ENCODE assay signal across 8 cellular contexts in the genomic region with DNA sequence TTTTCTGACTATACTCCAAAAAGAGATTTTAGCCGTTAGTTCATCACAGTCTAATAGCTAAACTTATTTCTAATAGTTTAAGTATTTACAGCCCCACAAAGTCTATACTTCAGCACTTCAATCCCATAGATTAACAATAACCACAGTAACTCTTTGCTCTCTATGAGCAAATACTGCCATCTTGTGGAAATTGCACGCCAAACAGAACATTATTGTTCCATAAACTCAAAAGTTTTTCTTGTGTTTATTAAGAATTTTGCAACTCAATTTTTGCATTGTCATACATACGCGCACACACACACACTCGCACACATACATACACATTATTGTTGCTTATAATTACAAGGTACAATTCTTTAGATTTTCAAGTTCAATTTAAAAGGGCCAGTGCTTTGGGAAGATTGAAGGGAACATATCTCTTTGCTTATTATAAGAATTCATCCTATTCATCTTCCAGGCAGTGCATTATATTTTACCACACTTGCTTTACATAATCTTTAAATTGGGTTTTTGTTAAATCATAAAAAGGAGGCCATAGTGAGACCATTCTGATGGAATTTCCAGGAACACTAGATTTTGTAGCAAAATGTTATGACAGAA.
DNase-seq lines count a peak whose midpoint lies in the region; ATAC-seq and TF ChIP-seq lines count a peak whose summit lies in the region.

No MANE protein-coding gene starts in this region.

- no peaks in the 10 kb centered on the region for H3F3A ChIP-seq in PC-3 (ENCODE audit: low read length, unreplicated experiment)

- no peak overlapping the region for H2AFZ ChIP-seq in DND-41 (ENCODE audit: low read depth, low read length)
- H2AFZ ChIP-seq in PC-3 (ENCODE audit: low read length) = no peak overlapping the region
- H2AFZ ChIP-seq in osteoblast (ENCODE audit: low read length) = no peak overlapping the region

- no TSS peak for BruUV-seq in PC-3 (replicated peaks; lab: Mats Ljungman, UMichigan)

- no peak overlapping the region for H3K4me2 ChIP-seq in DND-41 (ENCODE audit: insufficient read depth, low read length)
- H3K4me2 ChIP-seq in PC-3 (ENCODE audit: low read length) = no peak overlapping the region
- H3K4me2 ChIP-seq in osteoblast (ENCODE audit: insufficient read depth, low read length) = no peak overlapping the region

- H4K20me1 ChIP-seq in DND-41 (ENCODE audit: insufficient read depth, low read length) = no peaks in the 10 kb centered on the region
- no peaks in the 10 kb centered on the region for H4K20me1 ChIP-seq in PC-3 (ENCODE audit: low read length)
- no peaks in the 10 kb centered on the region for H4K20me1 ChIP-seq in osteoblast (ENCODE audit: insufficient read depth, low read length)

- H3K4me1 ChIP-seq in DND-41 (ENCODE audit: insufficient read depth, low read length) (no peaks in the 10 kb centered on the region), PC-3 (ENCODE audit: insufficient read depth, low read length) (no peaks in the 10 kb centered on the region), osteoblast (ENCODE audit: insufficient read depth, low read length) (no peaks in the 10 kb centered on the region)

- peak; percentile 80 for TF ChIP-seq CTCF in DND-41 (IDR thresholded peaks at IDR 0.05; ENCODE audit: borderline replicate concordance, extremely low read depth, low read length, poor library complexity, severe bottlenecking)
- TF ChIP-seq CTCF in PC-3 (conservative IDR thresholded peaks at IDR 0.05; ENCODE audit: low read depth, low read length) = peak; percentile 77
- TF ChIP-seq CTCF in osteoblast (IDR thresholded peaks at IDR 0.05; ENCODE audit: extremely low read depth, low read depth, low read length) = peak; percentile 65

- H3K9me2 ChIP-seq in PC-3 (replicated peaks; ENCODE audit: low read length) = no peaks in the 10 kb centered on the region

- H3K79me2 ChIP-seq in DND-41 (ENCODE audit: insufficient read depth, low read length) (no peaks in the 10 kb centered on the region), PC-3 (ENCODE audit: low read length) (no peaks in the 10 kb centered on the region), osteoblast (ENCODE audit: insufficient read depth, low read length) (no peaks in the 10 kb centered on the region)

- H3K4me3 ChIP-seq in DND-41 (ENCODE audit: low read depth in 1 of 2, low read length in 2 of 2) = no peak overlapping the region
- H3K4me3 ChIP-seq in PC-3 (ENCODE audit: low read length) = no peak overlapping the region
- no peak overlapping the region for H3K4me3 ChIP-seq in osteoblast (ENCODE audit: insufficient read depth, low read length)

- POLR2A ChIA-PET in PC-3 (lab: Charles Lee; ENCODE audit: unreplicated experiment) = no interaction called here

- ATAC-seq in DND-41 (ENCODE audit: insufficient read depth, low read depth) = peak; percentile 58; the same call in 1 of the 3 replicates
- peak; percentile 68 for ATAC-seq in GM19452 (IDR thresholded peaks at IDR 0.05; ENCODE audit: unreplicated experiment)
- peak; percentile 71 for ATAC-seq in HG03558 (IDR thresholded peaks at IDR 0.05; ENCODE audit: extremely low read depth, unreplicated experiment)
- ATAC-seq in PC-3 = peak; percentile 49; the same call in 1 of the 2 replicates
- ATAC-seq in HG03108 (IDR thresholded peaks at IDR 0.05; ENCODE audit: unreplicated experiment) = no peak
- no peak for ATAC-seq in GM19467 (IDR thresholded peaks at IDR 0.05; ENCODE audit: unreplicated experiment)

- no peak overlapping the region for H3K27ac ChIP-seq in DND-41 (ENCODE audit: low read length)
- no peak overlapping the region for H3K27ac ChIP-seq in PC-3 (ENCODE audit: low read length)
- H3K27ac ChIP-seq in osteoblast (ENCODE audit: low read depth, low read length) = no peak overlapping the region

- H3K9me3 ChIP-seq in DND-41 (ENCODE audit: insufficient read depth, low read length, severe bottlenecking) (no peaks in the 10 kb centered on the region), PC-3 (ENCODE audit: low read length) (no peaks in the 10 kb centered on the region), osteoblast (ENCODE audit: low read depth, low read length) (no peaks in the 10 kb centered on the region)

- H3K36me3 ChIP-seq in DND-41 (ENCODE audit: insufficient read depth, low read length) (no peaks in the 10 kb centered on the region), PC-3 (ENCODE audit: low read depth, low read length) (no peaks in the 10 kb centered on the region; the same call in 1 of the 2 replicates), osteoblast (ENCODE audit: insufficient read depth, low read length) (no peaks in the 10 kb centered on the region)

- intact Hi-C loops in PC-3 (cut with micrococcal nuclease) = loop anchor here (1.0 to 10.0 kb wide), 3 partner anchors 54 to 1460 kb away; partner anchors contain the start of gene GRID2

- DNase-seq in DND-41 = peak; percentile 12
- DNase-seq in PC-3 = peak; percentile 76
- DNase-seq in epidermal melanocyte (ENCODE audit: insufficient read length, low spot score) = peak; percentile 50
- DNase-seq in osteoblast (ENCODE audit: insufficient read length, low spot score, missing footprints) = peak; percentile 64

- H3K9ac ChIP-seq in DND-41 (ENCODE audit: low read depth, low read length) (no peak overlapping the region), PC-3 (ENCODE audit: low read length) (no peak overlapping the region)

- H3K27me3 ChIP-seq in DND-41 (ENCODE audit: insufficient read depth, low read length, poor library complexity) (peaks cover 2% of the 10 kb centered on the region), PC-3 (ENCODE audit: low read length) (no peaks in the 10 kb centered on the region), osteoblast (ENCODE audit: insufficient read depth, low read length) (no peaks in the 10 kb centered on the region)

- CTCF ChIA-PET in PC-3 (lab: Charles Lee) = no interaction called here

Comparison
In these comparisons a context has a peak if more than half of its experiments do, and no peak if none do; other contexts are left out.
1. ATAC-seq: peak in DND-41 (single experiment), GM19452 (single experiment), HG03558 (single experiment) and PC-3 (single experiment); none in HG03108 (single experiment) and GM19467 (single experiment).
2. DNase-seq: peak in every context shown above with its lines; median percentile 76 in PC-3; 64 in osteoblast; 50 in epidermal melanocyte; 12 in DND-41.
3. Peak in every context shown above with its lines, with median percentiles within 50 percentile points of each other: CTCF ChIP-seq.